20 cellular contexts compared by ENCODE assay signal in genomic region chr9:100474950-100475276, GRCh38. TPM values are rescaled to one million over a fixed set of nuclear protein-coding genes. Genes with fewer than 3 reads are reported as not detected.
A peak's percentile ranks its signal among the peaks of the same experiment; 100 is the strongest.
DNase-seq lines count a peak whose midpoint lies in the region; ATAC-seq and TF ChIP-seq lines count a peak whose summit lies in the region.
"Had no signal": no experiment of that assay in that cellular context is flagged by ENCODE, and none has a peak within 500 bp of the region (broad histone marks: within the 10 kb centered on the region; RNA-seq: fewer than 3 reads in every experiment).

No MANE protein-coding gene starts in this region.

- ATAC-seq in naive B cell (ENCODE audit: low read depth in 2 of 2), result no peak
- ATAC-seq: effector memory CD8-positive, alpha-beta T cell; stimulated activated naive CD8-positive, alpha-beta T cell treated with anti-CD3 and anti-CD28 coated beads, Interleukin-15, Interleukin-2, amounts not matched to agents 100 U/mL and 50 U/mL, for 24 hours had no signal

- DNase-seq in AG04450 (ENCODE audit: low read depth, low spot score), result no peak
- DNase-seq in naive B cell, result no peak
- no peak for DNase-seq in NCI-H1105 treated with DMSO at 0.1 percent for 48 hours (lab: John Stamatoyannopoulos, UW)
- DNase-seq in DMS79 (lab: John Stamatoyannopoulos, UW), result no peak
- no peak for DNase-seq in PC-9
- no peak for DNase-seq in NCI-H748 (lab: John Stamatoyannopoulos, UW; ENCODE audit: unreplicated experiment)
- DNase-seq: ACHN; activated naive CD8-positive, alpha-beta T cell treated with anti-CD3 and anti-CD28 coated beads, Interleukin-2, amount 10 ng/mL, durations not matched to agents 7 days and 5 days; effector memory CD8-positive, alpha-beta T cell; GDM1; NCI-H146; NCI-H446 treated with DMSO at 0.1 percent for 48 hours; OCI-M1; stimulated activated CD4-positive, alpha-beta T cell treated with anti-CD3 and anti-CD28 coated beads, Interleukin-15, amount 100 ng/mL, for 24 hours; stimulated activated naive CD8-positive, alpha-beta T cell treated with anti-CD3 and anti-CD28 coated beads, Interleukin-15, Interleukin-2, amounts not matched to agents 100 U/mL and 50 U/mL, for 24 hours had no signal

- H3K9me2 ChIP-seq in PC-9 (ENCODE audit: insufficient read depth), result 0 out of 2 replicates have a peak, but pooled peaks cover 3% of the 10 kb centered on the region

- no peaks in the 10 kb centered on the region for H3K36me3 Mint-ChIP-seq in naive B cell
- H3K36me3 Mint-ChIP-seq: activated naive CD8-positive, alpha-beta T cell treated with anti-CD3 and anti-CD28 coated beads, Interleukin-2, amount 10 ng/mL, durations not matched to agents 7 days and 5 days had no signal

- H3K27ac Mint-ChIP-seq in naive B cell, result no peak overlapping the region
- H3K27ac Mint-ChIP-seq: activated naive CD8-positive, alpha-beta T cell treated with anti-CD3 and anti-CD28 coated beads, Interleukin-2, amount 10 ng/mL, durations not matched to agents 7 days and 5 days; effector memory CD8-positive, alpha-beta T cell had no signal

- H3K4me3 Mint-ChIP-seq in naive B cell, result peak overlapping the region in 5 of 8 donors; percentile 3 to 92 (median 81)

- no peaks in the 10 kb centered on the region for H4K20me1 ChIP-seq in PC-9 (ENCODE audit: insufficient read depth)

- H2AFZ ChIP-seq in PC-9, result no peak overlapping the region

- POLR2A ChIA-PET in AG04450 (lab: Yijun Ruan, JAX) (no interaction called here), PC-9 (lab: Charles Lee; ENCODE audit: unreplicated experiment) (no interaction called here)

- no TSS peak for BruUV-seq in PC-9 (replicated peaks; lab: Mats Ljungman, UMichigan)

- H3K27me3 Mint-ChIP-seq in naive B cell, result peaks cover 27 to 46% (median 39%) of the 10 kb centered on the region in 3 donors

- CTCF ChIA-PET in AG04450 (lab: Charles Lee) (no interaction called here), PC-9 (lab: Charles Lee) (no interaction called here)

- intact Hi-C loops in PC-9 (cut with micrococcal nuclease; ENCODE audit: unreplicated experiment), result no loop called here

- WGBS in ectodermal cell, 2 experiments, result 23 to 27% methylated on average over 4 of the region's 4 CpGs

- peaks cover 7 to 15% (median 8%) of the 10 kb centered on the region in 3 donors for H3K4me1 Mint-ChIP-seq in naive B cell

- H3K4me3 ChIP-seq in AG04450 (ENCODE audit: low read depth, low read length) (peak overlapping the region; percentile 67; the same call in 1 of the 2 replicates), HUES48 (ENCODE audit: low read depth, low read length) (peak overlapping the region; percentile 93), ectodermal cell (ENCODE audit: insufficient read depth, low read depth, low read length) (peak overlapping the region; percentile 91), PC-9 (no peak overlapping the region)

- TF ChIP-seq CTCF in AG04450 (IDR thresholded peaks at IDR 0.05; ENCODE audit: low read depth, low read length) (no peak), PC-9 (conservative IDR thresholded peaks at IDR 0.05) (no peak)

- peaks cover 20% of the 10 kb centered on the region for H3K4me1 ChIP-seq in HUES48 (ENCODE audit: control insufficient read depth, insufficient read depth, low read length)
- H3K4me1 ChIP-seq in ectodermal cell (ENCODE audit: control insufficient read depth, insufficient read depth, low read length), result peaks cover 12% of the 10 kb centered on the region
- H3K4me1 ChIP-seq in PC-9 (replicated peaks; ENCODE audit: insufficient read depth), result no peaks in the 10 kb centered on the region

- H3K79me2 ChIP-seq in PC-9 (ENCODE audit: low read depth), result no peaks in the 10 kb centered on the region

- peak overlapping the region; percentile 93; the same call in 1 of the 2 replicates for H3K9ac ChIP-seq in HUES48 (ENCODE audit: low read depth, low read length)

- H3K27ac ChIP-seq in AG04450 (ENCODE audit: low read depth, low read length) (peak overlapping the region; percentile 2), HUES48 (ENCODE audit: low read depth, low read length) (peak overlapping the region; percentile 82), ectodermal cell (ENCODE audit: insufficient read depth, low read depth, low read length, poor library complexity, severe bottlenecking) (peak overlapping the region; percentile 95), PC-9 (no peak overlapping the region)
- H3K27ac ChIP-seq: SJSA1 had no signal

- H3F3A ChIP-seq in PC-9 (ENCODE audit: insufficient read depth, low read depth), result no peaks in the 10 kb centered on the region

- no peak overlapping the region for H3K4me2 ChIP-seq in PC-9

- no peaks in the 10 kb centered on the region for H3K9me3 ChIP-seq in AG04450 (ENCODE audit: control insufficient read depth, insufficient read depth, low read length)
- H3K9me3 ChIP-seq in HUES48 (ENCODE audit: control insufficient read depth, insufficient read depth, low read length), result no peaks in the 10 kb centered on the region
- no peaks in the 10 kb centered on the region for H3K9me3 ChIP-seq in ectodermal cell (ENCODE audit: control insufficient read depth, low read length)
- H3K9me3 ChIP-seq in PC-9 (ENCODE audit: insufficient read depth, low read depth), result no peaks in the 10 kb centered on the region
- H3K9me3 ChIP-seq: SJSA1 had no signal

- no peaks in the 10 kb centered on the region for H3K27me3 ChIP-seq in AG04450 (ENCODE audit: control insufficient read depth, insufficient read depth, low read length)
- no peaks in the 10 kb centered on the region for H3K27me3 ChIP-seq in HUES48 (ENCODE audit: control insufficient read depth, insufficient read depth, low read length)
- no peaks in the 10 kb centered on the region for H3K27me3 ChIP-seq in ectodermal cell (ENCODE audit: control insufficient read depth, insufficient read depth, low read length, poor library complexity, severe bottlenecking)
- H3K27me3 ChIP-seq in PC-9 (ENCODE audit: insufficient read depth, low read depth), result no peaks in the 10 kb centered on the region
- H3K27me3 ChIP-seq: SJSA1 had no signal

- no peaks in the 10 kb centered on the region for H3K36me3 ChIP-seq in HUES48 (ENCODE audit: control insufficient read depth, insufficient read depth, low read length)
- no peaks in the 10 kb centered on the region for H3K36me3 ChIP-seq in ectodermal cell (ENCODE audit: control insufficient read depth, insufficient read depth, low read length)
- no peaks in the 10 kb centered on the region for H3K36me3 ChIP-seq in PC-9 (ENCODE audit: low read depth)
- H3K36me3 ChIP-seq: SJSA1 had no signal

- peaks cover 0 to 14% (median 0%) of the 10 kb centered on the region in 7 donors for H3K9me3 Mint-ChIP-seq in naive B cell
- H3K9me3 Mint-ChIP-seq: activated naive CD8-positive, alpha-beta T cell treated with anti-CD3 and anti-CD28 coated beads, Interleukin-2, amount 10 ng/mL, durations not matched to agents 7 days and 5 days; effector memory CD8-positive, alpha-beta T cell had no signal

RNA-seq across cellular contexts. Expression of gene TMEFF1, which starts 2.0 kb away (rescaled TPM):
- polyA plus RNA-seq in AG04450 (2011; rRNA removed) (0.32 and 0.45 TPM in 2 replicates), naive B cell (ENCODE audit: low read depth in 6 of 6) (not detected)
- polyA minus RNA-seq in AG04450 (2011; rRNA and poly(A)+ RNA removed), result 0.09 and 0.61 TPM in 2 replicates
- polyA plus RNA-seq in ectodermal cell (2013, experiment 1 of 4), result 51.9 TPM
- polyA plus RNA-seq in ectodermal cell (2013, experiment 2 of 4), result 44.7 TPM
- 62.3 TPM for polyA plus RNA-seq in ectodermal cell (2013, experiment 3 of 4)
- polyA plus RNA-seq in ectodermal cell (2013, experiment 4 of 4), result 66.0 TPM
- total RNA-seq in PC-9 (2021), result 1.1 and 1.7 TPM in 2 replicates
- total RNA-seq: liver, ureter had no signal
- polyA plus RNA-seq: liver had no signal

RNA-seq across cellular contexts. Expression of gene MSANTD3, which starts 48.0 kb away (rescaled TPM):
- 53.6 and 63.1 TPM in 2 replicates for polyA plus RNA-seq in AG04450 (2011; rRNA removed)
- polyA minus RNA-seq in AG04450 (2011; rRNA and poly(A)+ RNA removed), result 43.0 and 43.9 TPM in 2 replicates
- polyA plus RNA-seq in ectodermal cell (2013, experiment 1 of 4), result 54.2 TPM
- polyA plus RNA-seq in ectodermal cell (2013, experiment 2 of 4), result 48.4 TPM
- 43.1 TPM for polyA plus RNA-seq in ectodermal cell (2013, experiment 3 of 4)
- 46.4 TPM for polyA plus RNA-seq in ectodermal cell (2013, experiment 4 of 4)
- 1 to 10 TPM; 2.3 to 5.5 (median 4.6) TPM for polyA plus RNA-seq in naive B cell (ENCODE audit: low read depth in 6 of 6)
- 40.0 and 53.2 TPM in 2 replicates for total RNA-seq in PC-9 (2021)
